Comparison of ENCODE assay signal across 8 cellular contexts in genomic region chr13:110714798-110715394, GRCh38. TPM values are rescaled to one million over a fixed set of nuclear protein-coding genes. Genes with fewer than 3 reads are reported as not detected.
DNase-seq lines count a peak whose midpoint lies in the region; ATAC-seq and TF ChIP-seq lines count a peak whose summit lies in the region.

No MANE protein-coding gene starts in this region.

- ATAC-seq in GM18511 (IDR thresholded peaks at IDR 0.05; ENCODE audit: unreplicated experiment), result no peak

- peak overlapping the region; percentile 94 for H3K27ac ChIP-seq in epithelial cell of prostate
- peak overlapping the region; percentile 91 for H3K27ac ChIP-seq in muscle layer of duodenum (ENCODE audit: low read length)
- peak overlapping the region; percentile 95 to 100 (median 100) for H3K27ac ChIP-seq in stomach

- H3K4me3 ChIP-seq in GM08714 (ENCODE audit: low read length) (peak overlapping the region; percentile 92), muscle layer of duodenum (ENCODE audit: low read depth in 1 of 2, low read length in 2 of 2) (peak overlapping the region; percentile 73 to 89), stomach (peak overlapping the region; percentile 62 to 95 (median 86))

- peaks cover 0 to 15% of the 10 kb centered on the region in 2 donors for H3K36me3 ChIP-seq in muscle layer of duodenum (ENCODE audit: control insufficient read depth in 1 of 2, insufficient read depth in 2 of 2, low read length in 2 of 2)
- peaks cover 5 to 10% (median 9%) of the 10 kb centered on the region in 4 donors for H3K36me3 ChIP-seq in stomach

- peak in 2 of 4 donors; percentile 100 for TF ChIP-seq POLR2A in stomach (IDR thresholded peaks at IDR 0.05)

- H3K4me1 ChIP-seq in muscle layer of duodenum (ENCODE audit: control insufficient read depth in 1 of 2, insufficient read depth in 2 of 2, low read length in 2 of 2), result peaks cover 6 to 26% of the 10 kb centered on the region in 2 donors
- peaks cover 24 to 40% (median 33%) of the 10 kb centered on the region in 4 donors for H3K4me1 ChIP-seq in stomach

- H3K27me3 ChIP-seq in muscle layer of duodenum (ENCODE audit: low read depth, low read length) (no peaks in the 10 kb centered on the region), stomach (no peaks in the 10 kb centered on the region)

- no peaks in the 10 kb centered on the region for H3K9me3 ChIP-seq in muscle layer of duodenum (ENCODE audit: control insufficient read depth in 1 of 2, low read length in 2 of 2)
- no peaks in the 10 kb centered on the region for H3K9me3 ChIP-seq in stomach

- DNase-seq in NCI-H1930 (lab: John Stamatoyannopoulos, UW) (peak; percentile 66 to 68), epithelial cell of prostate (ENCODE audit: low read depth, low spot score) (no peak), stomach (peak; percentile 55), NCI-H524 treated with DMSO at 0.1 percent for 48 hours (lab: John Stamatoyannopoulos, UW) (no peak)
- DNase-seq in activated CD4-positive, alpha-beta T cell treated with anti-CD3 and anti-CD28 coated beads, Interleukin-2, amount 50 U/mL, for 48 hours, result peak; percentile 47 to 57

- 0 to 1% (median 1%) methylated on average over 32 to 49 of the region's 49 CpGs for WGBS in stomach, 5 donors

- no peak for TF ChIP-seq EP300 in stomach (IDR thresholded peaks at IDR 0.05)

- intact Hi-C loops in stomach (cut with DNase I; ENCODE audit: low total_unique reads), result no loop called here

- TF ChIP-seq CTCF in stomach (IDR thresholded peaks at IDR 0.05), result peak in 1 of 7 experiments; percentile 19

RNA-seq across cellular contexts. Expression of gene ING1, which starts 1.4 kb away (rescaled TPM):
- 10 to 100 TPM in 3 of 5 donors, 1 to 10 TPM in 2; 6.4 to 88.9 (median 12.9) TPM for total RNA-seq in stomach
- 1 to 10 TPM; 6.7 to 7.7 (median 7.0) TPM for polyA plus RNA-seq in stomach

RNA-seq across cellular contexts. Expression of gene CARS2, which starts 9.0 kb away (rescaled TPM):
- 100 to 1,000 TPM in 1 of 5 donors, 10 to 100 TPM in 4; 59.4 to 247 (median 70.0) TPM for total RNA-seq in stomach
- polyA plus RNA-seq in stomach, result 10 to 100 TPM; 49.3 to 87.2 (median 81.4) TPM

Comparison
In these comparisons a context has a peak if more than half of its experiments do, and no peak if none do; other contexts are left out.
1. DNase-seq: peak in NCI-H1930 (2 of 2), activated CD4-positive, alpha-beta T cell treated with anti-CD3 and anti-CD28 coated beads, Interleukin-2, amount 50 U/mL, for 48 hours (2 of 2) and stomach (single experiment); none in epithelial cell of prostate (single experiment) and NCI-H524 treated with DMSO at 0.1 percent for 48 hours (single experiment).
2. Peak in every context shown above with its lines, with median percentiles within 50 percentile points of each other: H3K4me3 ChIP-seq and H3K27ac ChIP-seq.